Comparison of ENCODE assay signal across 8 cellular contexts in the genomic region with DNA sequence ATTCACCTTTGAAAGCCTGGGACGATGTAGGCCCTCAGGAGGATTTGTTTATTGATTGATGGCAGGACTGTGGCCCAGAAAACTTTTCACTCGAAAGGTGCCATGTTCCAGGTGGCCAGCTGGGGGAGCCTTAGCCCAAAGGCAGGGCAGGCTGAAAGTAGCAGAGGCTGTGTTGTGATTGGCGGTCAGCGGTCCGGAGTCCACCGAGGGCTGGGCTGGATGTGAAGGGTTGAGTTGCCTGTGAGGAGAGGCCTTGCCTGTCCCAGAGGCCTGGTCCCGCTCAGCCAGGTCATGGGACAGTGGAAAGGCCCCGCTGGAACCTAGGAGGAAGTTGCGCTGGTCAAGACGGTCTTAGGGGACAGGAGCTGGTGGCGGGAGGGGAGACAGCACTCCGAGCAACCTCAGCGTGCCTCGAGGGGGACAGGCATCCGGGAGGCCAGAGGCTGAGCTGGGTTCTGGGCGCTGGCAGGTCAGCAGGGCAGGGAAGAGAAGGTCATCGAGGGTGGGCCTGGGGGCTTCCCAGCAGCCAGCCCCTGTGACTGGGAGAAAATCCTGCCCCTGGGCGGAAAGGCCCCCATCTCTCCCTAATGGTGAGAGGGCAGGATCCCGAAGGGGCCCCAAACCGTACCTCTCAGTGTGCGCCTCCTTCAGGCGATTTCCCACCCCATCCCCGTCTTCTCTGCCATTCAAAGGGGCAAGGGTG. TPM values are rescaled to one million over a fixed set of nuclear protein-coding genes. Genes with fewer than 3 reads are reported as not detected.
DNase-seq lines count a peak whose midpoint lies in the region; ATAC-seq and TF ChIP-seq lines count a peak whose summit lies in the region.

No MANE protein-coding gene starts in this region.

- H3K9me3 Mint-ChIP-seq in MCF 10A (ENCODE audit: unreplicated experiment), result no peaks in the 10 kb centered on the region

- H3K27me3 Mint-ChIP-seq in MCF 10A (ENCODE audit: insufficient read depth, unreplicated experiment), result no peaks in the 10 kb centered on the region

- no peak overlapping the region for H3K4me3 Mint-ChIP-seq in MCF 10A (ENCODE audit: unreplicated experiment)

- no peaks in the 10 kb centered on the region for H3K4me1 Mint-ChIP-seq in MCF 10A (ENCODE audit: insufficient read depth, unreplicated experiment)

- H3K27ac ChIP-seq in breast epithelium, result no peak overlapping the region

- no peaks in the 10 kb centered on the region for H3K36me3 ChIP-seq in breast epithelium

- no peak overlapping the region for H3K27ac Mint-ChIP-seq in MCF 10A (ENCODE audit: low read depth, unreplicated experiment)

- no peaks in the 10 kb centered on the region for H3K27me3 ChIP-seq in breast epithelium

- no peaks in the 10 kb centered on the region for H3K4me1 ChIP-seq in breast epithelium

- ATAC-seq in HG02623 (IDR thresholded peaks at IDR 0.05; ENCODE audit: unreplicated experiment), result peak; percentile 63

- intact Hi-C loops in MCF 10A (cut with micrococcal nuclease), result loop anchor here (1.0 kb wide), 1 partner anchor 198 kb away; no protein-coding TSS in a partner anchor
- intact Hi-C loops in breast epithelium (cut with DNase I; ENCODE audit: low total_unique reads), result no loop called here

- no TSS peak for BruUV-seq in MCF 10A (replicated peaks; lab: Mats Ljungman, UMichigan)

- no peaks in the 10 kb centered on the region for H3K9me3 ChIP-seq in breast epithelium

- TF ChIP-seq POLR2A in breast epithelium (IDR thresholded peaks at IDR 0.05), result no peak

- peak; percentile 50 for TF ChIP-seq CTCF in MCF 10A (IDR thresholded peaks at IDR 0.05; ENCODE audit: unreplicated experiment)
- peak in 1 of 3 donors; percentile 16 for TF ChIP-seq CTCF in breast epithelium (IDR thresholded peaks at IDR 0.05)

- DNase-seq in MCF 10A (ENCODE audit: unreplicated experiment) (peak; percentile 51), breast epithelium (ENCODE audit: low spot score in 2 of 2) (no peak), NCI-H774 (lab: John Stamatoyannopoulos, UW) (peak; percentile 22), activated T-cell treated with anti-CD3 and anti-CD28 coated beads for 4 hours (peak; percentile 3), glomerular visceral epithelial cell (ENCODE audit: extremely low spot score) (peak; percentile 40), SKM-1 (lab: John Stamatoyannopoulos, UW; ENCODE audit: unreplicated experiment) (no peak)
- DNase-seq in stimulated activated CD4-positive, alpha-beta T cell treated with anti-CD3 and anti-CD28 coated beads, Interleukin-1b, Interleukin-23, amount 100 ng/mL, for 48 hours, result peak; percentile 62

- POLR2A ChIA-PET in MCF 10A (lab: Yijun Ruan, JAX), result no interaction called here

- no peaks in the 10 kb centered on the region for H3K36me3 Mint-ChIP-seq in MCF 10A (ENCODE audit: insufficient read depth, unreplicated experiment)

- CTCF ChIA-PET in MCF 10A (lab: Yijun Ruan, JAX), result interaction anchor here (0.6 to 1.2 kb wide), 3 partner anchors 23 to 378 kb away, joined by 3 to 4 read pairs (median 3); no protein-coding TSS in a partner anchor

- no peak overlapping the region for H3K4me3 ChIP-seq in breast epithelium

RNA-seq across cellular contexts. Expression of a gene that starts 26.3 kb away (rescaled TPM):
- total RNA-seq in MCF 10A (2022), result not detected in 2 replicates
- total RNA-seq in breast epithelium, result 1 to 10 TPM in 1 of 3 donors, under 1 TPM in 1, not detected in 1; 0.66 to 7.2 TPM

RNA-seq across cellular contexts. Expression of a gene that starts 39.2 kb away (rescaled TPM):
- total RNA-seq in MCF 10A (2022), result 53.2 and 58.7 TPM in 2 replicates
- total RNA-seq in breast epithelium, result 10 to 100 TPM; 42.1 to 63.4 (median 53.4) TPM

RNA-seq across cellular contexts. Expression of a gene that starts 52.0 kb away (rescaled TPM):
- total RNA-seq in MCF 10A (2022) (63.0 TPM in 2 replicates), breast epithelium (10 to 100 TPM; 48.5 to 68.1 (median 63.9) TPM)

RNA-seq across cellular contexts. Expression of a gene that starts 52.3 kb away (rescaled TPM):
- total RNA-seq in MCF 10A (2022) (2.4 TPM in 2 replicates), breast epithelium (1 to 10 TPM; 1.6 to 3.8 (median 2.3) TPM)

Comparison
In these comparisons a context has a peak if more than half of its experiments do, and no peak if none do; other contexts are left out.
1. DNase-seq: peak in MCF 10A (single experiment), NCI-H774 (single experiment), activated T-cell treated with anti-CD3 and anti-CD28 coated beads for 4 hours (single experiment), glomerular visceral epithelial cell (single experiment) and stimulated activated CD4-positive, alpha-beta T cell treated with anti-CD3 and anti-CD28 coated beads, Interleukin-1b, Interleukin-23, amount 100 ng/mL, for 48 hours (single experiment); none in breast epithelium (0 of 2) and SKM-1 (single experiment).